In genomic region chr18:57833441-57834101, GRCh38 we compare ENCODE assay signal across 8 cellular contexts. TPM values are rescaled to one million over a fixed set of nuclear protein-coding genes. Genes with fewer than 3 reads are reported as not detected.
DNase-seq lines count a peak whose midpoint lies in the region; ATAC-seq lines count a peak whose summit lies in the region.

No MANE protein-coding gene starts in this region.

- peaks cover 7% of the 10 kb centered on the region for H3K36me3 Mint-ChIP-seq in activated naive CD4-positive, alpha-beta T cell treated with anti-CD3 and anti-CD28 coated beads, Interleukin-2, amount 50 U/mL, for 24 hours

- ATAC-seq in GM19438 (IDR thresholded peaks at IDR 0.05; ENCODE audit: low read depth, unreplicated experiment) (peak; percentile 52), HG03460 (IDR thresholded peaks at IDR 0.05; ENCODE audit: unreplicated experiment) (peak; percentile 47)

- DNase-seq in EH (ENCODE audit: low read depth) (peak; percentile 68), myocyte (ENCODE audit: low read depth) (peak; percentile 79), T1000 (lab: John Stamatoyannopoulos, UW) (no peak), globus pallidus (ENCODE audit: low spot score) (no peak), COLO829 (ENCODE audit: low spot score) (no peak)

- peak overlapping the region; percentile 67 for H3K4me3 Mint-ChIP-seq in activated naive CD4-positive, alpha-beta T cell treated with anti-CD3 and anti-CD28 coated beads, Interleukin-2, amount 50 U/mL, for 24 hours

- H3K4me1 Mint-ChIP-seq in activated naive CD4-positive, alpha-beta T cell treated with anti-CD3 and anti-CD28 coated beads, Interleukin-2, amount 50 U/mL, for 24 hours: peaks cover 40% of the 10 kb centered on the region

- peaks cover 5% of the 10 kb centered on the region for H3K9me3 Mint-ChIP-seq in activated naive CD4-positive, alpha-beta T cell treated with anti-CD3 and anti-CD28 coated beads, Interleukin-2, amount 50 U/mL, for 24 hours

- peaks cover 4% of the 10 kb centered on the region for H3K27me3 Mint-ChIP-seq in activated naive CD4-positive, alpha-beta T cell treated with anti-CD3 and anti-CD28 coated beads, Interleukin-2, amount 50 U/mL, for 24 hours

- H3K27ac Mint-ChIP-seq in activated naive CD4-positive, alpha-beta T cell treated with anti-CD3 and anti-CD28 coated beads, Interleukin-2, amount 50 U/mL, for 24 hours: peak overlapping the region; percentile 90

RNA-seq across cellular contexts. Expression of gene ATP8B1, which starts 30.5 kb away (rescaled TPM):
- 3.9 and 7.2 TPM in 2 replicates for total RNA-seq in myocyte
- 6.7 TPM for polyA plus RNA-seq in myocyte (2012)

Comparison
In these comparisons a context has a peak if more than half of its experiments do, and no peak if none do; other contexts are left out.
1. DNase-seq: peak in EH (single experiment) and myocyte (single experiment); none in T1000 (single experiment), globus pallidus (single experiment) and COLO829 (single experiment).